11 cellular contexts compared by ENCODE assay signal in genomic region chr17:39092672-39093250, GRCh38. TPM values are rescaled to one million over a fixed set of nuclear protein-coding genes. Genes with fewer than 3 reads are reported as not detected.
A peak's percentile ranks its signal among the peaks of the same experiment; 100 is the strongest.
DNase-seq lines count a peak whose midpoint lies in the region; ATAC-seq and TF ChIP-seq lines count a peak whose summit lies in the region.
"Had no signal": no experiment of that assay in that cellular context is flagged by ENCODE, and none has a peak within 500 bp of the region (broad histone marks: within the 10 kb centered on the region; RNA-seq: fewer than 3 reads in every experiment).

No MANE protein-coding gene starts in this region.

- peaks cover 62 to 78% (median 70%) of the 10 kb centered on the region in 3 donors for H3K4me1 Mint-ChIP-seq in CD8-positive, alpha-beta memory T cell
- H3K4me1 Mint-ChIP-seq in WTC11 (peaks cover 22% of the 10 kb centered on the region), memory B cell (peaks cover 27% of the 10 kb centered on the region)

- H2BK5ac ChIP-seq in IMR-90 (ENCODE audit: low read depth, low read length, poor library complexity, severe bottlenecking): no peak overlapping the region

- H3K27ac ChIP-seq in CD8-positive, alpha-beta memory T cell (ENCODE audit: low read depth, low read length): no peak overlapping the region
- H3K27ac ChIP-seq in IMR-90 (ENCODE audit: insufficient read depth, low read length): no peak overlapping the region
- H3K27ac ChIP-seq: prostate gland had no signal

- H3K9me3 Mint-ChIP-seq in CD8-positive, alpha-beta memory T cell: no peaks in the 10 kb centered on the region
- H3K9me3 Mint-ChIP-seq in WTC11 (no peaks in the 10 kb centered on the region), memory B cell (no peaks in the 10 kb centered on the region)

- H3K14ac ChIP-seq in IMR-90 (replicated peaks; ENCODE audit: low read depth, low read length): no peak overlapping the region

- H3K4me2 ChIP-seq in IMR-90 (ENCODE audit: low read depth, low read length): no peak overlapping the region

- no peaks in the 10 kb centered on the region for H3K36me3 ChIP-seq in CD8-positive, alpha-beta memory T cell (ENCODE audit: insufficient read depth, low read length)
- H3K36me3 ChIP-seq in IMR-90 (ENCODE audit: control insufficient read depth, insufficient read depth, low read length): no peaks in the 10 kb centered on the region
- H3K36me3 ChIP-seq: MG63, prostate gland had no signal

- peaks cover 0 to 1% (median 0%) of the 10 kb centered on the region in 3 donors for H3K36me3 Mint-ChIP-seq in CD8-positive, alpha-beta memory T cell
- H3K36me3 Mint-ChIP-seq in WTC11 (no peaks in the 10 kb centered on the region), memory B cell (no peaks in the 10 kb centered on the region)

- intact Hi-C loops in IMR-90 (cut with micrococcal nuclease) (no loop called here), posterior vena cava (cut with DNase I) (loop anchor here in 1 of 2 donors (5.0 kb wide), 1 partner anchor 1210 kb away; no protein-coding TSS in a partner anchor)

- in situ Hi-C loops in IMR-90 (cut with MboI; ENCODE audit: low sequenced_read_pairs): no loop called here

- dilution Hi-C loops in IMR-90 (cut with HindIII; ENCODE audit: low sequenced_read_pairs, unreplicated experiment): no loop called here

- no peaks in the 10 kb centered on the region for H3K9me3 ChIP-seq in CD8-positive, alpha-beta memory T cell (ENCODE audit: low read length)
- no peaks in the 10 kb centered on the region for H3K9me3 ChIP-seq in IMR-90 (ENCODE audit: control insufficient read depth, insufficient read depth, low read length)
- H3K9me3 ChIP-seq: MG63, prostate gland had no signal

- DNase-seq in CD8-positive, alpha-beta memory T cell: peak in 2 of 5 donors; percentile 21 to 61
- no peak for DNase-seq in IMR-90
- DNase-seq in WTC11 (ENCODE audit: low spot score): no peak
- DNase-seq in memory B cell (ENCODE audit: low spot score in 2 of 2): no peak
- DNase-seq in posterior vena cava (ENCODE audit: low spot score): no peak
- DNase-seq in iPS-NIHi7 (ENCODE audit: extremely low spot score): no peak
- DNase-seq in cerebellum (ENCODE audit: low spot score): no peak
- DNase-seq: MG63, Right ventricle myocardium superior had no signal

- H3K56ac ChIP-seq in IMR-90 (ENCODE audit: extremely low read depth, insufficient read depth, low read length): no peak overlapping the region

- POLR2A ChIA-PET in CD8-positive, alpha-beta memory T cell (lab: Charles Lee): interaction anchor here (0.6 to 2.0 kb wide), 3 partner anchors 61 to 110 kb away, joined by 3 to 13 read pairs (median 3); no protein-coding TSS in a partner anchor
- POLR2A ChIA-PET in IMR-90 (lab: Charles Lee; ENCODE audit: unreplicated experiment): no interaction called here
- POLR2A ChIA-PET in WTC11 (lab: Charles Lee): interaction anchor here (0.7 to 1.3 kb wide), 2 partner anchors 9 to 75 kb away, joined by 3 read pairs; no protein-coding TSS in a partner anchor

- peak overlapping the region; percentile 40 for H2AK9ac ChIP-seq in IMR-90 (replicated peaks; ENCODE audit: low read depth, low read length, poor library complexity)

- TF ChIP-seq CTCF in IMR-90 (conservative IDR thresholded peaks at IDR 0.05; ENCODE audit: low read depth, low read length) (no peak), WTC11 (IDR thresholded peaks at IDR 0.05) (no peak)

- no peaks in the 10 kb centered on the region for H3K27me3 Mint-ChIP-seq in CD8-positive, alpha-beta memory T cell
- H3K27me3 Mint-ChIP-seq in WTC11 (ENCODE audit: low read depth) (no peaks in the 10 kb centered on the region), memory B cell (peaks cover 3% of the 10 kb centered on the region)

- peak overlapping the region; percentile 88 to 99 (median 94) for H3K27ac Mint-ChIP-seq in CD8-positive, alpha-beta memory T cell
- H3K27ac Mint-ChIP-seq in WTC11 (peak overlapping the region; percentile 83), memory B cell (no peak overlapping the region)

- no peak for ATAC-seq in IMR-90 (ENCODE audit: low read depth)
- no peak for ATAC-seq in WTC11
- ATAC-seq in memory B cell (ENCODE audit: low read depth): peak; percentile 50
- ATAC-seq in HG02798 (IDR thresholded peaks at IDR 0.05; ENCODE audit: poor library complexity, unreplicated experiment): no peak

- no peak overlapping the region for H2BK120ac ChIP-seq in IMR-90 (ENCODE audit: low read depth, low read length)

- H2AK5ac ChIP-seq in IMR-90 (ENCODE audit: low read depth, low read length): no peak overlapping the region

- no peak overlapping the region for H4K91ac ChIP-seq in IMR-90 (ENCODE audit: insufficient read depth, low read depth, low read length)

- no peak overlapping the region for H2AFZ ChIP-seq in IMR-90 (replicated peaks; ENCODE audit: low read length, poor library complexity)

- peaks cover 86% of the 10 kb centered on the region for H3K4me1 ChIP-seq in CD8-positive, alpha-beta memory T cell (ENCODE audit: insufficient read depth, low read length)
- H3K4me1 ChIP-seq in IMR-90 (ENCODE audit: control insufficient read depth, insufficient read depth, low read length): peaks cover 3% of the 10 kb centered on the region; the same call in 1 of the 2 replicates
- H3K4me1 ChIP-seq: prostate gland had no signal

- peak overlapping the region; percentile 77 to 93 (median 82) for H3K4me3 Mint-ChIP-seq in CD8-positive, alpha-beta memory T cell
- H3K4me3 Mint-ChIP-seq in WTC11: no peak overlapping the region
- peak overlapping the region; percentile 41 for H3K4me3 Mint-ChIP-seq in memory B cell

- no peaks in the 10 kb centered on the region for H3K9me1 ChIP-seq in IMR-90 (ENCODE audit: insufficient read depth, low read length)

- no peak overlapping the region for H2BK20ac ChIP-seq in IMR-90 (ENCODE audit: low read depth, low read length)

- H4K5ac ChIP-seq in IMR-90 (ENCODE audit: low read depth, low read length): no peak overlapping the region

- H3K4me3 ChIP-seq in CD8-positive, alpha-beta memory T cell (ENCODE audit: low read length): peak overlapping the region; percentile 49
- no peak overlapping the region for H3K4me3 ChIP-seq in IMR-90 (ENCODE audit: insufficient read depth, low read depth, low read length)
- H3K4me3 ChIP-seq: MG63, prostate gland had no signal

- no peaks in the 10 kb centered on the region for H3K27me3 ChIP-seq in CD8-positive, alpha-beta memory T cell (ENCODE audit: insufficient read depth, low read length, poor library complexity, severe bottlenecking)
- H3K27me3 ChIP-seq in IMR-90 (ENCODE audit: control insufficient read depth, insufficient read depth, low read length): peaks cover 33% of the 10 kb centered on the region
- H3K27me3 ChIP-seq: MG63 had no signal

- no peaks in the 10 kb centered on the region for H4K20me1 ChIP-seq in IMR-90 (ENCODE audit: insufficient read depth, low read length)

- no peak overlapping the region for H3K18ac ChIP-seq in IMR-90 (ENCODE audit: low read depth, low read length)

- no peak overlapping the region for H4K8ac ChIP-seq in IMR-90 (ENCODE audit: low read depth in 2 of 2, low read length in 2 of 2)

- no peak for TF ChIP-seq RAD21 in IMR-90 (IDR thresholded peaks at IDR 0.05; ENCODE audit: low read length)

- no peak overlapping the region for H3K9ac ChIP-seq in IMR-90 (ENCODE audit: low read depth, low read length)

- no TSS peak for BruUV-seq in IMR-90 (replicated peaks; lab: Mats Ljungman, UMichigan)

- WGBS in IMR-90 (ENCODE audit: extremely low coverage in 2 of 2, insufficient read length in 1 of 2), 2 experiments: 60% methylated on average over 1 of the region's 7 CpGs; no CpG with 5 or more reads in 1 of the 2 experiments

- H3K79me1 ChIP-seq in IMR-90 (ENCODE audit: low read depth in 1 of 2, low read length in 2 of 2): no peaks in the 10 kb centered on the region

- no peak overlapping the region for H3K4ac ChIP-seq in IMR-90 (ENCODE audit: low read depth, low read length)

- CTCF ChIA-PET in CD8-positive, alpha-beta memory T cell (lab: Charles Lee): interaction anchor here (0.7 to 7.2 kb wide), 17 partner anchors 13 to 110 kb away, joined by 3 to 68 read pairs (median 4); partner anchors contain the start of genes ARL5C and PLXDC1
- CTCF ChIA-PET in IMR-90 (lab: Yijun Ruan, JAX): no interaction called here
- CTCF ChIA-PET in WTC11 (lab: Charles Lee): interaction anchor here (0.6 to 1.8 kb wide), 12 partner anchors 10 to 109 kb away, joined by 3 to 10 read pairs (median 3); no protein-coding TSS in a partner anchor

- TF ChIP-seq POLR2A in IMR-90 (IDR thresholded peaks at IDR 0.05; ENCODE audit: low read depth, low read length): no peak

- H2BK15ac ChIP-seq in IMR-90 (ENCODE audit: low read depth, low read length): no peak overlapping the region

- no peak overlapping the region for H3K23ac ChIP-seq in IMR-90 (ENCODE audit: low read depth, low read length)

TF ChIP-seq in IMR-90, 13 proteins besides CTCF, POLR2A, EP300 and RAD21 (continues in another document):
- TF ChIP-seq NFE2L2 (IDR thresholded peaks at IDR 0.05; ENCODE audit: low read depth, low read length) (no peak), FOS (IDR thresholded peaks at IDR 0.05; ENCODE audit: low read depth, low read length) (no peak), CEBPB (IDR thresholded peaks at IDR 0.05; ENCODE audit: low read depth, low read length) (no peak), CHD1 (IDR thresholded peaks at IDR 0.05; ENCODE audit: low read depth, low read length) (no peak)

TF ChIP-seq in WTC11, 78 proteins besides CTCF, POLR2A, EP300 and RAD21 (continues in another document):
- TF ChIP-seq CDX4 (CRISPR knock-in tag; IDR thresholded peaks at IDR 0.05; ENCODE audit: borderline replicate concordance) (no peak), MLX (CRISPR knock-in tag; IDR thresholded peaks at IDR 0.05) (no peak), ZNF232 (CRISPR knock-in tag; IDR thresholded peaks at IDR 0.05) (no peak), ELF4 (CRISPR knock-in tag; IDR thresholded peaks at IDR 0.05; ENCODE audit: low read depth) (no peak)

RNA-seq across cellular contexts. Expression of gene PLXDC1, which starts 58.7 kb away (rescaled TPM):
- total RNA-seq in CD8-positive, alpha-beta memory T cell: 1 to 10 TPM; 2.5 to 2.9 TPM
- polyA plus RNA-seq in CD8-positive, alpha-beta memory T cell: 10.3 TPM
- total RNA-seq in IMR-90 (2012; rRNA removed): under 0.01 and 0.28 TPM in 2 replicates
- 0.37 and 0.50 TPM in 2 replicates for polyA plus RNA-seq in IMR-90 (2012; rRNA removed)
- polyA plus RNA-seq in IMR-90 (2012; cell fraction: cytosol; rRNA removed): 0.18 and 0.63 TPM in 2 replicates
- polyA plus RNA-seq in IMR-90 (2012; cell fraction: nucleus; rRNA removed; ENCODE audit: low replicate concordance): 5.8 and 8.4 TPM in 2 replicates
- 4.1 to 5.4 TPM (median 4.1 TPM) in 3 replicates for total RNA-seq in WTC11 (2021)
- 10 to 100 TPM; 16.0 to 27.2 TPM for total RNA-seq in posterior vena cava
- total RNA-seq in cerebellum: 14.6 TPM
